In genomic region chr15:50181983-50182232, GRCh38 we compare ENCODE assay signal across 8 cellular contexts. TPM values are rescaled to one million over a fixed set of nuclear protein-coding genes. Genes with fewer than 3 reads are reported as not detected.
DNase-seq lines count a peak whose midpoint lies in the region; ATAC-seq and TF ChIP-seq lines count a peak whose summit lies in the region.

TSS of gene SLC27A2 (plus strand) at chr15:50182196. CDS start at chr15:50182428, 232 bp downstream.

- peak within 1 kb of the TSS; percentile 98 for H3K4me3 Mint-ChIP-seq in activated CD4-positive, alpha-beta T cell treated with anti-CD3 and anti-CD28 coated beads, Interleukin-2, amount 10 ng/mL, durations not matched to agents 24 days and 14 days
- peak within 1 kb of the TSS; percentile 74 for H3K4me3 Mint-ChIP-seq in endodermal cell
- peak within 1 kb of the TSS; percentile 84 to 97 (median 88) for H3K4me3 Mint-ChIP-seq in naive thymus-derived CD8-positive, alpha-beta T cell

- peak within 1 kb of the TSS in 2 of 4 donors; percentile 50 to 72 for H3K27ac ChIP-seq in Peyer's patch
- H3K27ac ChIP-seq in endodermal cell (ENCODE audit: low read depth, low read length), result no peak within 1 kb of the TSS

- H3K9ac ChIP-seq in endodermal cell (ENCODE audit: extremely low read depth, low read length, poor library complexity, severe bottlenecking), result no peak within 1 kb of the TSS

- 0 to 4% methylated on average over 8 to 18 of the region's 18 CpGs for WGBS in endodermal cell (ENCODE audit: insufficient coverage in 1 of 2, insufficient read length in 1 of 2), 2 experiments

- H3K4me1 ChIP-seq in Peyer's patch (peaks cover 0 to 19% (median 6%) of the 10 kb centered on the region in 4 donors), endodermal cell (ENCODE audit: control insufficient read depth, insufficient read depth, low read length) (no peaks in the 10 kb centered on the region)

- H3K36me3 Mint-ChIP-seq in activated CD4-positive, alpha-beta T cell treated with anti-CD3 and anti-CD28 coated beads, Interleukin-2, amount 10 ng/mL, durations not matched to agents 24 days and 14 days (ENCODE audit: low read depth), result peaks cover 21% of the 10 kb centered on the region
- no peaks in the 10 kb centered on the region for H3K36me3 Mint-ChIP-seq in endodermal cell (ENCODE audit: low read depth)
- H3K36me3 Mint-ChIP-seq in naive thymus-derived CD8-positive, alpha-beta T cell, result peaks cover 0 to 2% (median 0%) of the 10 kb centered on the region in 3 donors

- no peak for DNase-seq in activated CD4-positive, alpha-beta T cell treated with anti-CD3 and anti-CD28 coated beads, Interleukin-2, amount 10 ng/mL, durations not matched to agents 24 days and 14 days
- no peak for DNase-seq in activated CD4-positive, alpha-beta T cell treated with anti-CD3 and anti-CD28 coated beads for 1 hour
- peak in 1 of 3 donors; percentile 46 for DNase-seq in Peyer's patch
- no peak for DNase-seq in endodermal cell
- DNase-seq in naive thymus-derived CD8-positive, alpha-beta T cell, result peak in 4 of 10 donors; percentile 4 to 18 (median 13)
- no peak for DNase-seq in NCI-H510A treated with DMSO at 0.1 percent for 48 hours (lab: John Stamatoyannopoulos, UW)

- TF ChIP-seq CTCF in Peyer's patch (IDR thresholded peaks at IDR 0.05) (peak; percentile 9 to 66 (median 36)), endodermal cell (conservative IDR thresholded peaks at IDR 0.05) (peak; percentile 75)

- H3K27me3 ChIP-seq in Peyer's patch, result no peaks in the 10 kb centered on the region
- peaks cover 75% of the 10 kb centered on the region for H3K27me3 ChIP-seq in endodermal cell (ENCODE audit: control insufficient read depth, insufficient read depth, low read length, poor library complexity, severe bottlenecking)

- H3K4me1 Mint-ChIP-seq in activated CD4-positive, alpha-beta T cell treated with anti-CD3 and anti-CD28 coated beads, Interleukin-2, amount 10 ng/mL, durations not matched to agents 24 days and 14 days, result peaks cover 51% of the 10 kb centered on the region
- H3K4me1 Mint-ChIP-seq in endodermal cell, result peaks cover 10% of the 10 kb centered on the region
- H3K4me1 Mint-ChIP-seq in naive thymus-derived CD8-positive, alpha-beta T cell, result peaks cover 9 to 15% (median 13%) of the 10 kb centered on the region in 4 donors

- H3K9me3 ChIP-seq in Peyer's patch (no peaks in the 10 kb centered on the region), endodermal cell (ENCODE audit: control insufficient read depth, low read length) (no peaks in the 10 kb centered on the region)

- POLR2A ChIA-PET in naive thymus-derived CD8-positive, alpha-beta T cell (lab: Charles Lee), result interaction anchor here (0.5 to 1.0 kb wide), 2 partner anchors 108 to 174 kb away, joined by 3 to 4 read pairs; no protein-coding TSS in a partner anchor

- intact Hi-C loops in activated CD4-positive, alpha-beta T cell treated with anti-CD3 and anti-CD28 coated beads, Interleukin-2, amount 10 ng/mL, durations not matched to agents 24 days and 14 days (cut with micrococcal nuclease), result loop anchor here (2.0 to 10.0 kb wide), 7 partner anchors 65 to 1010 kb away; partner anchors contain the start of genes AP4E1, GABPB1, GALK2 and USP8

- TF ChIP-seq POLR2A in Peyer's patch (IDR thresholded peaks at IDR 0.05), result no peak

- H3K27ac Mint-ChIP-seq in activated CD4-positive, alpha-beta T cell treated with anti-CD3 and anti-CD28 coated beads, Interleukin-2, amount 10 ng/mL, durations not matched to agents 24 days and 14 days, result peak within 1 kb of the TSS; percentile 87
- no peak within 1 kb of the TSS for H3K27ac Mint-ChIP-seq in endodermal cell
- peak within 1 kb of the TSS in 1 of 10 donors; percentile 35 for H3K27ac Mint-ChIP-seq in naive thymus-derived CD8-positive, alpha-beta T cell

- ATAC-seq in HG02884 (IDR thresholded peaks at IDR 0.05; ENCODE audit: unreplicated experiment), result peak; percentile 44
- peak in 1 of 2 donors; percentile 82 for ATAC-seq in naive thymus-derived CD8-positive, alpha-beta T cell
- ATAC-seq in HG03175 (IDR thresholded peaks at IDR 0.05; ENCODE audit: unreplicated experiment), result no peak

- peak within 1 kb of the TSS; percentile 50 to 82 (median 68) for H3K4me3 ChIP-seq in Peyer's patch
- H3K4me3 ChIP-seq in endodermal cell (ENCODE audit: low read length), result peak within 1 kb of the TSS; percentile 83

- H3K36me3 ChIP-seq in Peyer's patch (no peaks in the 10 kb centered on the region), endodermal cell (ENCODE audit: control insufficient read depth, insufficient read depth, low read length) (no peaks in the 10 kb centered on the region)

- no peaks in the 10 kb centered on the region for H3K27me3 Mint-ChIP-seq in activated CD4-positive, alpha-beta T cell treated with anti-CD3 and anti-CD28 coated beads, Interleukin-2, amount 10 ng/mL, durations not matched to agents 24 days and 14 days
- H3K27me3 Mint-ChIP-seq in endodermal cell (ENCODE audit: insufficient read depth), result peaks cover 63% of the 10 kb centered on the region
- peaks cover 12 to 61% (median 33%) of the 10 kb centered on the region in 5 donors for H3K27me3 Mint-ChIP-seq in naive thymus-derived CD8-positive, alpha-beta T cell

- peaks cover 1% of the 10 kb centered on the region for H3K9me3 Mint-ChIP-seq in activated CD4-positive, alpha-beta T cell treated with anti-CD3 and anti-CD28 coated beads, Interleukin-2, amount 10 ng/mL, durations not matched to agents 24 days and 14 days
- no peaks in the 10 kb centered on the region for H3K9me3 Mint-ChIP-seq in endodermal cell
- no peaks in the 10 kb centered on the region for H3K9me3 Mint-ChIP-seq in naive thymus-derived CD8-positive, alpha-beta T cell

RNA-seq across cellular contexts. Expression of gene SLC27A2, which starts in this region (rescaled TPM):
- total RNA-seq in activated CD4-positive, alpha-beta T cell treated with anti-CD3 and anti-CD28 coated beads, Interleukin-2, amount 10 ng/mL, durations not matched to agents 24 days and 14 days, result 75.4 and 76.0 TPM in 2 replicates
- 10 to 100 TPM in 3 of 4 donors, 1 to 10 TPM in 1; 8.3 to 47.9 (median 32.3) TPM for total RNA-seq in Peyer's patch
- total RNA-seq in endodermal cell, result 1 to 10 TPM; 4.0 to 6.8 TPM
- 1.4 TPM for polyA plus RNA-seq in endodermal cell (2013, experiment 1 of 2)
- polyA plus RNA-seq in endodermal cell (2013, experiment 2 of 2), result 1.9 TPM
- total RNA-seq in naive thymus-derived CD8-positive, alpha-beta T cell, result under 1 TPM; 0.16 to 0.21 TPM
- polyA plus RNA-seq in naive thymus-derived CD8-positive, alpha-beta T cell, result under 1 TPM in 1 of 3 donors, not detected in 2; 0.74 TPM

Comparison
In these comparisons a context has a peak if more than half of its experiments do, and no peak if none do; other contexts are left out.
1. RNA of gene SLC27A2 (total RNA-seq): 75.4 to 76.0 TPM in activated CD4-positive, alpha-beta T cell treated with anti-CD3 and anti-CD28 coated beads, Interleukin-2, amount 10 ng/mL, durations not matched to agents 24 days and 14 days, 8.3 to 47.9 TPM in Peyer's patch and 4.0 to 6.8 TPM in endodermal cell; 0.16 to 0.21 TPM in naive thymus-derived CD8-positive, alpha-beta T cell; every median in the first group is over 4 times any median in the second.
2. Peak in every context shown above with its lines, with median percentiles within 50 percentile points of each other: H3K4me3 Mint-ChIP-seq.